In the genomic region with DNA sequence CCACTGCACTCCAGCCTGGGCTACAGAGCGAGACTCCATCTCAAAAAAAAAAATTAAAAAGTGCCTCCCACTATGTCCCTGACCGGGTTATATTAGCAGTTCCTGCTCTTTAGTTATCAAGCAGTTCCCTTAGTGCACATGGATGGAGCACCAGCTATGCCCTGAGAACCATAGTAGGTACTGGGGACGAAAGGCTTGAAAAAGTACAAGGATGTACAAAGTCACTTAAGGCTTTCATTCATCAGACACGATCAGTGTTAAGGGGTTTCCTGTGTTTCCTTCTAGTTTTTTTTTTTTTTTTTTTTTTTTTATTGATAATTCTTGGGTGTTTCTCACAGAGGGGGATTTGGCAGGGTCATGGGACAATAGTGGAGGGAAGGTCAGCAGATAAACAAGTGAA, we compare ENCODE assay signal across 4 cellular contexts. TPM values are rescaled to one million over a fixed set of nuclear protein-coding genes. Genes with fewer than 3 reads are reported as not detected.
"Had no signal": no experiment of that assay in that cellular context is flagged by ENCODE, and none has a peak within 500 bp of the region (broad histone marks: within the 10 kb centered on the region; RNA-seq: fewer than 3 reads in every experiment).

No MANE protein-coding gene starts in this region.

RNA-seq across cellular contexts. Expression of a gene that starts 5.5 kb away (rescaled TPM):
- total RNA-seq: GM23248, H4, H7, IMR-90 had no signal
- polyA plus RNA-seq: GM23248 had no signal

RNA-seq across cellular contexts. Expression of a gene that starts 30.9 kb away (rescaled TPM):
- total RNA-seq: GM23248, IMR-90 had no signal
- polyA plus RNA-seq: GM23248 had no signal
